In genomic region chr7:95859434-95859833, GRCh38 we compare ENCODE assay signal across 13 cellular contexts.
DNase-seq lines count a peak whose midpoint lies in the region; ATAC-seq and TF ChIP-seq lines count a peak whose summit lies in the region.
"Had no signal": no experiment of that assay in that cellular context is flagged by ENCODE, and none has a peak within 500 bp of the region (broad histone marks: within the 10 kb centered on the region; RNA-seq: fewer than 3 reads in every experiment).

No MANE protein-coding gene starts in this region.

- ATAC-seq in GM23338, result peak; percentile 81
- ATAC-seq in activated T-cell treated with anti-CD3 and anti-CD28 coated beads, Interleukin-2, amount 50 U/mL, for 72 hours (replicated peaks in 1 of 2), result no peak
- ATAC-seq in HG03460 (IDR thresholded peaks at IDR 0.05; ENCODE audit: unreplicated experiment), result no peak

- TF ChIP-seq CTCF in GM23338 (conservative IDR thresholded peaks at IDR 0.05; ENCODE audit: low read depth in 2 of 2), result no peak
- no peak for TF ChIP-seq CTCF in GM13976 (IDR thresholded peaks at IDR 0.05; ENCODE audit: borderline replicate concordance, control extremely low read depth, extremely low read depth, insufficient read depth, missing control alignments)

- H3K27ac Mint-ChIP-seq in GM23338, result no peak overlapping the region
- no peak overlapping the region for H3K27ac Mint-ChIP-seq in activated T-cell treated with anti-CD3 and anti-CD28 coated beads, Interleukin-2, amount 50 U/mL, for 72 hours

- no peaks in the 10 kb centered on the region for H3F3A ChIP-seq in GM23338 (replicated peaks; ENCODE audit: low read depth)

- in situ Hi-C loops in ACHN (cut with HindIII; ENCODE audit: low pct_ligation_motif_present, low pct_unique_long_range_greater_than_20kb, low sequenced_read_pairs) (no loop called here), GM13976 (cut with MboI; ENCODE audit: low sequenced_read_pairs, unreplicated experiment) (no loop called here)

- no peak overlapping the region for H3K4me3 Mint-ChIP-seq in GM23338
- H3K4me3 Mint-ChIP-seq in activated T-cell treated with anti-CD3 and anti-CD28 coated beads, Interleukin-2, amount 50 U/mL, for 72 hours, result no peak overlapping the region

- H3K9me2 ChIP-seq in GM23338 (ENCODE audit: insufficient read depth), result peaks cover 8% of the 10 kb centered on the region; the same call in 1 of the 2 replicates

- no peaks in the 10 kb centered on the region for H3K36me3 Mint-ChIP-seq in GM23338 (ENCODE audit: low read depth)
- peaks cover 0 to 2% of the 10 kb centered on the region in 2 donors for H3K36me3 Mint-ChIP-seq in activated T-cell treated with anti-CD3 and anti-CD28 coated beads, Interleukin-2, amount 50 U/mL, for 72 hours (ENCODE audit: insufficient read depth in 2 of 2)

- no peaks in the 10 kb centered on the region for H3K9me3 Mint-ChIP-seq in GM23338
- peaks cover 0 to 9% of the 10 kb centered on the region in 2 donors for H3K9me3 Mint-ChIP-seq in activated T-cell treated with anti-CD3 and anti-CD28 coated beads, Interleukin-2, amount 50 U/mL, for 72 hours

- H3K4me1 Mint-ChIP-seq in GM23338, result peaks cover 14% of the 10 kb centered on the region
- H3K4me1 Mint-ChIP-seq in activated T-cell treated with anti-CD3 and anti-CD28 coated beads, Interleukin-2, amount 50 U/mL, for 72 hours (ENCODE audit: low read depth), result no peaks in the 10 kb centered on the region

- peak; percentile 38 for DNase-seq in ACHN
- peak; percentile 41 for DNase-seq in GM23338 (ENCODE audit: low spot score)
- peak; percentile 10 for DNase-seq in adipocyte (ENCODE audit: low read depth)
- DNase-seq in iPS-NIHi7 (ENCODE audit: extremely low spot score), result peak; percentile 43
- no peak for DNase-seq in activated T-cell treated with anti-CD3 and anti-CD28 coated beads, Interleukin-2, amount 50 U/mL, for 72 hours
- no peak for DNase-seq in T-helper 9 cell
- DNase-seq in GM13976 (ENCODE audit: low spot score), result no peak
- DNase-seq: activated CD8-positive, alpha-beta memory T cell treated with anti-CD3 and anti-CD28 coated beads, Interleukin-2, amount 50 U/mL, for 48 hours; anterior cingulate cortex; NCI-H1694 had no signal

- H3K4me3 ChIP-seq in GM23338 (no peak overlapping the region), adipocyte (ENCODE audit: low read length) (no peak overlapping the region)
- H3K4me3 ChIP-seq: PC-9 had no signal

- no peak overlapping the region for H3K9ac ChIP-seq in adipocyte (ENCODE audit: low read length)

- peaks cover 11% of the 10 kb centered on the region; the same call in 1 of the 2 replicates for H3K4me1 ChIP-seq in GM23338 (ENCODE audit: insufficient read depth)
- H3K4me1 ChIP-seq in adipocyte (ENCODE audit: control insufficient read depth, insufficient read depth, low read length), result peaks cover 30% of the 10 kb centered on the region

- H3K27me3 Mint-ChIP-seq in GM23338 (ENCODE audit: insufficient read depth, low read depth, poor library complexity), result no peaks in the 10 kb centered on the region
- H3K27me3 Mint-ChIP-seq in activated T-cell treated with anti-CD3 and anti-CD28 coated beads, Interleukin-2, amount 50 U/mL, for 72 hours (ENCODE audit: low read depth), result no peaks in the 10 kb centered on the region

- no peaks in the 10 kb centered on the region for H3K9me3 ChIP-seq in adipocyte (ENCODE audit: control insufficient read depth, low read length)

- no peak overlapping the region for H3K4me2 ChIP-seq in GM23338
- H3K4me2 ChIP-seq: PC-9 had no signal

- H3K27me3 ChIP-seq in GM23338 (ENCODE audit: insufficient read depth), result no peaks in the 10 kb centered on the region
- H3K27me3 ChIP-seq in adipocyte (replicated peaks; ENCODE audit: control insufficient read depth, insufficient read depth, low read length), result no peaks in the 10 kb centered on the region

- H3K36me3 ChIP-seq in GM23338 (ENCODE audit: insufficient read depth) (no peaks in the 10 kb centered on the region), adipocyte (ENCODE audit: control insufficient read depth, insufficient read depth, low read length, severe bottlenecking) (no peaks in the 10 kb centered on the region)

- no peaks in the 10 kb centered on the region for H3K79me2 ChIP-seq in GM23338 (replicated peaks; ENCODE audit: insufficient read depth)

- H3K27ac ChIP-seq in GM23338 (ENCODE audit: low read depth), result no peak overlapping the region
- H3K27ac ChIP-seq: C4-2B, PC-9 had no signal

- no peaks in the 10 kb centered on the region for H4K20me1 ChIP-seq in GM23338 (replicated peaks; ENCODE audit: insufficient read depth)

- peak overlapping the region; percentile 30; the same call in 1 of the 2 replicates for H2AFZ ChIP-seq in GM23338
- H2AFZ ChIP-seq: PC-9 had no signal

TF ChIP-seq in GM23338, 12 proteins besides CTCF, POLR2A, EP300 and RAD21 (continues in another document):
- TF ChIP-seq CREB1 (CRISPR knock-in tag; IDR thresholded peaks at IDR 0.05; ENCODE audit: low read depth), result no peak
- no peak for TF ChIP-seq STAT1 (IDR thresholded peaks at IDR 0.05; ENCODE audit: unreplicated experiment)
- TF ChIP-seq, protein P1, sequence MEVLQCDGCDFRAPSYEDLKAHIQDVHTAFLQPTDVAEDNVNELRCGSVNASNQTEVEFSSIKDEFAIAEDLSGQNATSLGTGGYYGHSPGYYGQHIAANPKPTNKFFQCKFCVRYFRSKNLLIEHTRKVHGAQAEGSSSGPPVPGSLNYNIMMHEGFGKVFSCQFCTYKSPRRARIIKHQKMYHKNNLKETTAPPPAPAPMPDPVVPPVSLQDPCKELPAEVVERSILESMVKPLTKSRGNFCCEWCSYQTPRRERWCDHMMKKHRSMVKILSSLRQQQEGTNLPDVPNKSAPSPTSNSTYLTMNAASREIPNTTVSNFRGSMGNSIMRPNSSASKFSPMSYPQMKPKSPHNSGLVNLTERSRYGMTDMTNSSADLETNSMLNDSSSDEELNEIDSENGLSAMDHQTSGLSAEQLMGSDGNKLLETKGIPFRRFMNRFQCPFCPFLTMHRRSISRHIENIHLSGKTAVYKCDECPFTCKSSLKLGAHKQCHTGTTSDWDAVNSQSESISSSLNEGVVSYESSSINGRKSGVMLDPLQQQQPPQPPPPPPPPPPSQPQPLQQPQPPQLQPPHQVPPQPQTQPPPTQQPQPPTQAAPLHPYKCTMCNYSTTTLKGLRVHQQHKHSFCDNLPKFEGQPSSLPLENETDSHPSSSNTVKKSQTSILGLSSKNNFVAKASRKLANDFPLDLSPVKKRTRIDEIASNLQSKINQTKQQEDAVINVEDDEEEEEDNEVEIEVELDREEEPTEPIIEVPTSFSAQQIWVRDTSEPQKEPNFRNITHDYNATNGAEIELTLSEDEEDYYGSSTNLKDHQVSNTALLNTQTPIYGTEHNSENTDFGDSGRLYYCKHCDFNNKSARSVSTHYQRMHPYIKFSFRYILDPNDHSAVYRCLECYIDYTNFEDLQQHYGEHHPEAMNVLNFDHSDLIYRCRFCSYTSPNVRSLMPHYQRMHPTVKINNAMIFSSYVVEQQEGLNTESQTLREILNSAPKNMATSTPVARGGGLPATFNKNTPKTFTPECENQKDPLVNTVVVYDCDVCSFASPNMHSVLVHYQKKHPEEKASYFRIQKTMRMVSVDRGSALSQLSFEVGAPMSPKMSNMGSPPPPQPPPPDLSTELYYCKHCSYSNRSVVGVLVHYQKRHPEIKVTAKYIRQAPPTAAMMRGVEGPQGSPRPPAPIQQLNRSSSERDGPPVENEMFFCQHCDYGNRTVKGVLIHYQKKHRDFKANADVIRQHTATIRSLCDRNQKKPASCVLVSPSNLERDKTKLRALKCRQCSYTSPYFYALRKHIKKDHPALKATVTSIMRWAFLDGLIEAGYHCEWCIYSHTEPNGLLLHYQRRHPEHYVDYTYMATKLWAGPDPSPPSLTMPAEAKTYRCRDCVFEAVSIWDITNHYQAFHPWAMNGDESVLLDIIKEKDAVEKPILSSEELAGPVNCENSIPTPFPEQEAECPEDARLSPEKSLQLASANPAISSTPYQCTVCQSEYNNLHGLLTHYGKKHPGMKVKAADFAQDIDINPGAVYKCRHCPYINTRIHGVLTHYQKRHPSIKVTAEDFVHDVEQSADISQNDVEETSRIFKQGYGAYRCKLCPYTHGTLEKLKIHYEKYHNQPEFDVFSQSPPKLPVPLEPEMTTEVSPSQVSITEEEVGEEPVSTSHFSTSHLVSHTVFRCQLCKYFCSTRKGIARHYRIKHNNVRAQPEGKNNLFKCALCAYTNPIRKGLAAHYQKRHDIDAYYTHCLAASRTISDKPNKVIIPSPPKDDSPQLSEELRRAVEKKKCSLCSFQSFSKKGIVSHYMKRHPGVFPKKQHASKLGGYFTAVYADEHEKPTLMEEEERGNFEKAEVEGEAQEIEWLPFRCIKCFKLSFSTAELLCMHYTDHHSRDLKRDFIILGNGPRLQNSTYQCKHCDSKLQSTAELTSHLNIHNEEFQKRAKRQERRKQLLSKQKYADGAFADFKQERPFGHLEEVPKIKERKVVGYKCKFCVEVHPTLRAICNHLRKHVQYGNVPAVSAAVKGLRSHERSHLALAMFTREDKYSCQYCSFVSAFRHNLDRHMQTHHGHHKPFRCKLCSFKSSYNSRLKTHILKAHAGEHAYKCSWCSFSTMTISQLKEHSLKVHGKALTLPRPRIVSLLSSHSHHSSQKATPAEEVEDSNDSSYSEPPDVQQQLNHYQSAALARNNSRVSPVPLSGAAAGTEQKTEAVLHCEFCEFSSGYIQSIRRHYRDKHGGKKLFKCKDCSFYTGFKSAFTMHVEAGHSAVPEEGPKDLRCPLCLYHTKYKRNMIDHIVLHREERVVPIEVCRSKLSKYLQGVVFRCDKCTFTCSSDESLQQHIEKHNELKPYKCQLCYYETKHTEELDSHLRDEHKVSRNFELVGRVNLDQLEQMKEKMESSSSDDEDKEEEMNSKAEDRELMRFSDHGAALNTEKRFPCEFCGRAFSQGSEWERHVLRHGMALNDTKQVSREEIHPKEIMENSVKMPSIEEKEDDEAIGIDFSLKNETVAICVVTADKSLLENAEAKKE (CRISPR knock-in tag; IDR thresholded peaks at IDR 0.05), result no peak
- no peak for TF ChIP-seq EZH2phosphoT487 (IDR thresholded peaks at IDR 0.05; ENCODE audit: unreplicated experiment)
- TF ChIP-seq ETS1 (IDR thresholded peaks at IDR 0.05), result no peak
- TF ChIP-seq ZNF331 (CRISPR knock-in tag; IDR thresholded peaks at IDR 0.05; ENCODE audit: low read depth), result no peak
- no peak for TF ChIP-seq EZH2 (IDR thresholded peaks at IDR 0.05; ENCODE audit: low read depth, unreplicated experiment)
- no peak for TF ChIP-seq ZNF114 (CRISPR knock-in tag; IDR thresholded peaks at IDR 0.05)
- no peak for TF ChIP-seq POLR2AphosphoS5 (IDR thresholded peaks at IDR 0.05; ENCODE audit: low read depth)
- no peak for TF ChIP-seq NANOG (IDR thresholded peaks at IDR 0.05; ENCODE audit: borderline replicate concordance)

Comparison
In these comparisons a context has a peak if more than half of its experiments do, and no peak if none do; other contexts are left out.
1. DNase-seq: peak in ACHN (single experiment), GM23338 (single experiment), adipocyte (single experiment) and iPS-NIHi7 (single experiment); none in activated T-cell treated with anti-CD3 and anti-CD28 coated beads, Interleukin-2, amount 50 U/mL, for 72 hours (0 of 2), T-helper 9 cell (single experiment) and GM13976 (single experiment).